20 cellular contexts compared by ENCODE assay signal in genomic region chr7:1493129-1493528, GRCh38.
"Had no signal": no experiment of that assay in that cellular context is flagged by ENCODE, and none has a peak within 500 bp of the region (broad histone marks: within the 10 kb centered on the region; RNA-seq: fewer than 3 reads in every experiment).

No MANE protein-coding gene starts in this region.

- H3K4me2 ChIP-seq: hepatocyte had no signal

- H3K4me1 Mint-ChIP-seq: endodermal cell, mesothelial cell of epicardium had no signal

- H2AFZ ChIP-seq: hepatocyte had no signal

- H3K9me3 ChIP-seq: colonic mucosa, esophagus muscularis mucosa, gastroesophageal sphincter, heart left ventricle, left lung, lower lobe of right lung, mucosa of descending colon had no signal

- DNase-seq: cerebellar nuclear complex; colonic mucosa; cortex of kidney; effector CD8-positive, alpha-beta T cell; effector memory CD8-positive, alpha-beta T cell; endodermal cell; foreskin keratinocyte; heart left ventricle; hypothalamus; left cardiac atrium; left lung; left ventricle myocardium superior; lower lobe of right lung; mesenchymal stem cell; mucosa of descending colon had no signal

- H3K4me3 Mint-ChIP-seq: dendritic cell treated with granulocyte-macrophage colony-stimulating factor and Interleukin-4, amounts not matched to agents 40 ng/mL and 50 ng/mL, for 4 days; effector memory CD8-positive, alpha-beta T cell; endodermal cell; mesothelial cell of epicardium had no signal

- H3K4me3 ChIP-seq: colonic mucosa, esophagus muscularis mucosa, gastroesophageal sphincter, heart left ventricle, hepatocyte, left lung, lower lobe of right lung, mucosa of descending colon had no signal

- H3K9me3 Mint-ChIP-seq: dendritic cell treated with granulocyte-macrophage colony-stimulating factor and Interleukin-4, amounts not matched to agents 40 ng/mL and 50 ng/mL, for 4 days; effector memory CD8-positive, alpha-beta T cell; endodermal cell; mesothelial cell of epicardium had no signal

- H3K27ac ChIP-seq: colonic mucosa, esophagus muscularis mucosa, foreskin keratinocyte, gastroesophageal sphincter, heart left ventricle, hepatocyte, left lung, lower lobe of right lung had no signal

- H3K27me3 Mint-ChIP-seq: dendritic cell treated with granulocyte-macrophage colony-stimulating factor and Interleukin-4, amounts not matched to agents 40 ng/mL and 50 ng/mL, for 4 days; effector memory CD8-positive, alpha-beta T cell had no signal

- H3K4me1 ChIP-seq: colonic mucosa, esophagus muscularis mucosa, foreskin keratinocyte, gastroesophageal sphincter, heart left ventricle, left lung, lower lobe of right lung had no signal

- H3K27ac Mint-ChIP-seq: dendritic cell treated with granulocyte-macrophage colony-stimulating factor and Interleukin-4, amounts not matched to agents 40 ng/mL and 50 ng/mL, for 4 days; effector memory CD8-positive, alpha-beta T cell; endodermal cell; mesothelial cell of epicardium had no signal

- H3K27me3 ChIP-seq: colonic mucosa, esophagus muscularis mucosa, foreskin keratinocyte, gastroesophageal sphincter, heart left ventricle, hepatocyte, left lung had no signal
